1 cellular context compared by ENCODE assay signal in the genomic region with DNA sequence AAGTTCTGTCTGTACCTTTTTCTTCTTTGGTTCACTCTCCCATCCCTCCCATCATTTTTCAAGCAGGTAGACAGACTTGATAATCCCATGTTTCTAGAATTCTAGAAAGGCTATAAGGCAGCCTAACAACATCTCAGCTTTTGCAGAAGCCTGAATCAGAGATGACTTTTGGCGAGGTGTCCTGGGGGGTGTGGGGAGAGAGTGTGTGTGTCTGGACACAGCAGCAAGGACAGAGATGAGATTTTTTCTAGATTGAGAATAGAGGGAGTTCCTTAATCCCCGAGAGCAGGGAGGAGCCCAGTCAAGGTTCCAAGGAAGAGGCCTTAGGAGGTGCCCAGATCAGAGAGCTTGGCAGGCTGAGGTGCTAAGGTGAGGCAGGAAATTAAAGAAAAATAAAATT.
TF ChIP-seq lines count a peak whose summit lies in the region.

No MANE protein-coding gene starts in this region.

TF ChIP-seq in A549, 52 proteins besides CTCF, POLR2A, EP300 and RAD21 (continued from another document):
- TF ChIP-seq, protein P1, sequence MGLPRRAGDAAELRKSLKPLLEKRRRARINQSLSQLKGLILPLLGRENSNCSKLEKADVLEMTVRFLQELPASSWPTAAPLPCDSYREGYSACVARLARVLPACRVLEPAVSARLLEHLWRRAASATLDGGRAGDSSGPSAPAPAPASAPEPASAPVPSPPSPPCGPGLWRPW (IDR thresholded peaks at IDR 0.05) = no peak
- TF ChIP-seq MYC (IDR thresholded peaks at IDR 0.05; ENCODE audit: borderline replicate concordance, low read length) = no peak
